1 cellular context compared by ENCODE assay signal in the genomic region with DNA sequence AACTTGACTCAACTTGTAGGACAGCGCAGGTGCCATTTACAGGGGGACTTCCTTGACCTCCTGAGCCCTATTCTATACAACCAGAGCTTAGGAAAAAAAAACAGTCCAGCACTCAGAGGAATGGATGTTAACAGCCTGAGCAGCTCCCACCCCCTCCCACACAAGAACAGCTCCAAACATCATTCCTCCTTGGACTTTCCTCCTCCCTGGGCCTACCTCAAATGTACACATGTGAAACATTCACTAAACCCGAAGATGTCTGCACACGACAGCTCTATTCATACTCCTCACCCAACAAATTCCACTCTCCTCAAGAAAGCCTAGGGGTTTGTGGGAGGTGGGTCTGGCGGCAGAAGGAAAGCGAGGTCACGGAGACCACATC.
TF ChIP-seq lines count a peak whose summit lies in the region.

No MANE protein-coding gene starts in this region.

TF ChIP-seq in HepG2, 621 proteins besides CTCF, POLR2A, EP300 and RAD21:
- TF ChIP-seq, protein P1, sequence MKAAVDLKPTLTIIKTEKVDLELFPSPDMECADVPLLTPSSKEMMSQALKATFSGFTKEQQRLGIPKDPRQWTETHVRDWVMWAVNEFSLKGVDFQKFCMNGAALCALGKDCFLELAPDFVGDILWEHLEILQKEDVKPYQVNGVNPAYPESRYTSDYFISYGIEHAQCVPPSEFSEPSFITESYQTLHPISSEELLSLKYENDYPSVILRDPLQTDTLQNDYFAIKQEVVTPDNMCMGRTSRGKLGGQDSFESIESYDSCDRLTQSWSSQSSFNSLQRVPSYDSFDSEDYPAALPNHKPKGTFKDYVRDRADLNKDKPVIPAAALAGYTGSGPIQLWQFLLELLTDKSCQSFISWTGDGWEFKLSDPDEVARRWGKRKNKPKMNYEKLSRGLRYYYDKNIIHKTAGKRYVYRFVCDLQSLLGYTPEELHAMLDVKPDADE (CRISPR knock-in tag; IDR thresholded peaks at IDR 0.05): no peak
- TF ChIP-seq ARNT (IDR thresholded peaks at IDR 0.05): no peak
- no peak for TF ChIP-seq HMGA1 (CRISPR knock-in tag; conservative IDR thresholded peaks at IDR 0.05)
- no peak for TF ChIP-seq CC2D1A (CRISPR knock-in tag; IDR thresholded peaks at IDR 0.05)
- TF ChIP-seq, protein P2, sequence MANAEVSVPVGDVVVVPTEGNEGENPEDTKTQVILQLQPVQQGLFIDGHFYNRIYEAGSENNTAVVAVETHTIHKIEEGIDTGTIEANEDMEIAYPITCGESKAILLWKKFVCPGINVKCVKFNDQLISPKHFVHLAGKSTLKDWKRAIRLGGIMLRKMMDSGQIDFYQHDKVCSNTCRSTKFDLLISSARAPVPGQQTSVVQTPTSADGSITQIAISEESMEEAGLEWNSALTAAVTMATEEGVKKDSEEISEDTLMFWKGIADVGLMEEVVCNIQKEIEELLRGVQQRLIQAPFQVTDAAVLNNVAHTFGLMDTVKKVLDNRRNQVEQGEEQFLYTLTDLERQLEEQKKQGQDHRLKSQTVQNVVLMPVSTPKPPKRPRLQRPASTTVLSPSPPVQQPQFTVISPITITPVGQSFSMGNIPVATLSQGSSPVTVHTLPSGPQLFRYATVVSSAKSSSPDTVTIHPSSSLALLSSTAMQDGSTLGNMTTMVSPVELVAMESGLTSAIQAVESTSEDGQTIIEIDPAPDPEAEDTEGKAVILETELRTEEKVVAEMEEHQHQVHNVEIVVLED (CRISPR knock-in tag; IDR thresholded peaks at IDR 0.05; ENCODE audit: borderline replicate concordance): no peak
- TF ChIP-seq, protein P3, sequence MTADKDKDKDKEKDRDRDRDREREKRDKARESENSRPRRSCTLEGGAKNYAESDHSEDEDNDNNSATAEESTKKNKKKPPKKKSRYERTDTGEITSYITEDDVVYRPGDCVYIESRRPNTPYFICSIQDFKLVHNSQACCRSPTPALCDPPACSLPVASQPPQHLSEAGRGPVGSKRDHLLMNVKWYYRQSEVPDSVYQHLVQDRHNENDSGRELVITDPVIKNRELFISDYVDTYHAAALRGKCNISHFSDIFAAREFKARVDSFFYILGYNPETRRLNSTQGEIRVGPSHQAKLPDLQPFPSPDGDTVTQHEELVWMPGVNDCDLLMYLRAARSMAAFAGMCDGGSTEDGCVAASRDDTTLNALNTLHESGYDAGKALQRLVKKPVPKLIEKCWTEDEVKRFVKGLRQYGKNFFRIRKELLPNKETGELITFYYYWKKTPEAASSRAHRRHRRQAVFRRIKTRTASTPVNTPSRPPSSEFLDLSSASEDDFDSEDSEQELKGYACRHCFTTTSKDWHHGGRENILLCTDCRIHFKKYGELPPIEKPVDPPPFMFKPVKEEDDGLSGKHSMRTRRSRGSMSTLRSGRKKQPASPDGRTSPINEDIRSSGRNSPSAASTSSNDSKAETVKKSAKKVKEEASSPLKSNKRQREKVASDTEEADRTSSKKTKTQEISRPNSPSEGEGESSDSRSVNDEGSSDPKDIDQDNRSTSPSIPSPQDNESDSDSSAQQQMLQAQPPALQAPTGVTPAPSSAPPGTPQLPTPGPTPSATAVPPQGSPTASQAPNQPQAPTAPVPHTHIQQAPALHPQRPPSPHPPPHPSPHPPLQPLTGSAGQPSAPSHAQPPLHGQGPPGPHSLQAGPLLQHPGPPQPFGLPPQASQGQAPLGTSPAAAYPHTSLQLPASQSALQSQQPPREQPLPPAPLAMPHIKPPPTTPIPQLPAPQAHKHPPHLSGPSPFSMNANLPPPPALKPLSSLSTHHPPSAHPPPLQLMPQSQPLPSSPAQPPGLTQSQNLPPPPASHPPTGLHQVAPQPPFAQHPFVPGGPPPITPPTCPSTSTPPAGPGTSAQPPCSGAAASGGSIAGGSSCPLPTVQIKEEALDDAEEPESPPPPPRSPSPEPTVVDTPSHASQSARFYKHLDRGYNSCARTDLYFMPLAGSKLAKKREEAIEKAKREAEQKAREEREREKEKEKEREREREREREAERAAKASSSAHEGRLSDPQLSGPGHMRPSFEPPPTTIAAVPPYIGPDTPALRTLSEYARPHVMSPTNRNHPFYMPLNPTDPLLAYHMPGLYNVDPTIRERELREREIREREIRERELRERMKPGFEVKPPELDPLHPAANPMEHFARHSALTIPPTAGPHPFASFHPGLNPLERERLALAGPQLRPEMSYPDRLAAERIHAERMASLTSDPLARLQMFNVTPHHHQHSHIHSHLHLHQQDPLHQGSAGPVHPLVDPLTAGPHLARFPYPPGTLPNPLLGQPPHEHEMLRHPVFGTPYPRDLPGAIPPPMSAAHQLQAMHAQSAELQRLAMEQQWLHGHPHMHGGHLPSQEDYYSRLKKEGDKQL (CRISPR knock-in tag; IDR thresholded peaks at IDR 0.05; ENCODE audit: low read depth): no peak
- TF ChIP-seq, protein P4, sequence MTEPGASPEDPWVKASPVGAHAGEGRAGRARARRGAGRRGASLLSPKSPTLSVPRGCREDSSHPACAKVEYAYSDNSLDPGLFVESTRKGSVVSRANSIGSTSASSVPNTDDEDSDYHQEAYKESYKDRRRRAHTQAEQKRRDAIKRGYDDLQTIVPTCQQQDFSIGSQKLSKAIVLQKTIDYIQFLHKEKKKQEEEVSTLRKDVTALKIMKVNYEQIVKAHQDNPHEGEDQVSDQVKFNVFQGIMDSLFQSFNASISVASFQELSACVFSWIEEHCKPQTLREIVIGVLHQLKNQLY (CRISPR knock-in tag; IDR thresholded peaks at IDR 0.05): no peak
- no peak for TF ChIP-seq ZNF333 (CRISPR knock-in tag; IDR thresholded peaks at IDR 0.05; ENCODE audit: borderline replicate concordance)
- no peak for TF ChIP-seq SCMH1 (CRISPR knock-in tag; IDR thresholded peaks at IDR 0.05; ENCODE audit: borderline replicate concordance)
